8 cellular contexts compared by ENCODE assay signal in genomic region chr1:16677552-16678423, GRCh38. TPM values are rescaled to one million over a fixed set of nuclear protein-coding genes. Genes with fewer than 3 reads are reported as not detected.
DNase-seq lines count a peak whose midpoint lies in the region; ATAC-seq and TF ChIP-seq lines count a peak whose summit lies in the region.

No MANE protein-coding gene starts in this region.

- no peaks in the 10 kb centered on the region; the same call in 1 of the 2 replicates for H3K27me3 ChIP-seq in GM06990 (replicated peaks; ENCODE audit: control insufficient read depth, insufficient read depth, low read length)

- no peak for TF ChIP-seq CTCF in GM06990 (IDR thresholded peaks at IDR 0.05; ENCODE audit: insufficient read depth, low read length, poor library complexity, severe bottlenecking)

- peak overlapping the region; percentile 48 to 58 for H3K4me3 Mint-ChIP-seq in activated T-cell treated with anti-CD3 and anti-CD28 coated beads, Interleukin-2, amount 50 U/mL, for 72 hours

- H3K4me3 ChIP-seq in GM06990 (replicated peaks; ENCODE audit: low read depth, low read length): no peak overlapping the region

- DNase-seq in A172 (ENCODE audit: low spot score) (peak; percentile 91), GM06990 (ENCODE audit: extremely low read depth, insufficient read length) (peak; percentile 66), NCI-H1694 treated with DMSO at 0.1 percent for 48 hours (lab: John Stamatoyannopoulos, UW) (peak; percentile 82), hepatic stellate cell (ENCODE audit: low spot score) (peak; percentile 8)
- DNase-seq in activated T-cell treated with anti-CD3 and anti-CD28 coated beads, Interleukin-2, amount 50 U/mL, for 72 hours: peak; percentile 59 to 64
- DNase-seq in stimulated activated CD4-positive, alpha-beta T cell treated with anti-CD3 and anti-CD28 coated beads, TNF-alpha, amount 100 ng/mL, for 4 hours (ENCODE audit: low read depth in 3 of 3): peak in 2 of 3 experiments; percentile 16 to 18
- no peak for DNase-seq in NK-92 treated with Interleukin-12 subunit alpha and Interleukin-12 subunit beta, amount 100 ng/mL, for 24 hours (lab: John Stamatoyannopoulos, UW)

- ATAC-seq in activated T-cell treated with anti-CD3 and anti-CD28 coated beads, Interleukin-2, amount 50 U/mL, for 72 hours (replicated peaks in 1 of 2): peak; percentile 95 to 97
- no peak for ATAC-seq in GM18868 (IDR thresholded peaks at IDR 0.05; ENCODE audit: unreplicated experiment)

- H3K36me3 ChIP-seq in GM06990 (ENCODE audit: control insufficient read depth, insufficient read depth, low read length): no peaks in the 10 kb centered on the region

- peaks cover 23% of the 10 kb centered on the region for H3K4me1 Mint-ChIP-seq in activated T-cell treated with anti-CD3 and anti-CD28 coated beads, Interleukin-2, amount 50 U/mL, for 72 hours (ENCODE audit: low read depth)

- no peaks in the 10 kb centered on the region for H3K9me3 Mint-ChIP-seq in activated T-cell treated with anti-CD3 and anti-CD28 coated beads, Interleukin-2, amount 50 U/mL, for 72 hours

- H3K27ac Mint-ChIP-seq in activated T-cell treated with anti-CD3 and anti-CD28 coated beads, Interleukin-2, amount 50 U/mL, for 72 hours: peak overlapping the region; percentile 98

- peaks cover 32% of the 10 kb centered on the region for H3K27me3 Mint-ChIP-seq in activated T-cell treated with anti-CD3 and anti-CD28 coated beads, Interleukin-2, amount 50 U/mL, for 72 hours (ENCODE audit: low read depth)

- no peaks in the 10 kb centered on the region for H3K36me3 Mint-ChIP-seq in activated T-cell treated with anti-CD3 and anti-CD28 coated beads, Interleukin-2, amount 50 U/mL, for 72 hours (ENCODE audit: insufficient read depth in 2 of 2)

RNA-seq across cellular contexts. Expression of gene RNU1-3, which starts 11.0 kb away (rescaled TPM):
- total RNA-seq in A172 (2014; rRNA removed; shearing (Covaris generic)): under 0.01 and 255 TPM in 2 replicates
- 1,000 to 10,000 TPM; 1,100 to 1,278 TPM for total RNA-seq in activated T-cell treated with anti-CD3 and anti-CD28 coated beads, Interleukin-2, amount 50 U/mL, for 72 hours
